In the genomic region with DNA sequence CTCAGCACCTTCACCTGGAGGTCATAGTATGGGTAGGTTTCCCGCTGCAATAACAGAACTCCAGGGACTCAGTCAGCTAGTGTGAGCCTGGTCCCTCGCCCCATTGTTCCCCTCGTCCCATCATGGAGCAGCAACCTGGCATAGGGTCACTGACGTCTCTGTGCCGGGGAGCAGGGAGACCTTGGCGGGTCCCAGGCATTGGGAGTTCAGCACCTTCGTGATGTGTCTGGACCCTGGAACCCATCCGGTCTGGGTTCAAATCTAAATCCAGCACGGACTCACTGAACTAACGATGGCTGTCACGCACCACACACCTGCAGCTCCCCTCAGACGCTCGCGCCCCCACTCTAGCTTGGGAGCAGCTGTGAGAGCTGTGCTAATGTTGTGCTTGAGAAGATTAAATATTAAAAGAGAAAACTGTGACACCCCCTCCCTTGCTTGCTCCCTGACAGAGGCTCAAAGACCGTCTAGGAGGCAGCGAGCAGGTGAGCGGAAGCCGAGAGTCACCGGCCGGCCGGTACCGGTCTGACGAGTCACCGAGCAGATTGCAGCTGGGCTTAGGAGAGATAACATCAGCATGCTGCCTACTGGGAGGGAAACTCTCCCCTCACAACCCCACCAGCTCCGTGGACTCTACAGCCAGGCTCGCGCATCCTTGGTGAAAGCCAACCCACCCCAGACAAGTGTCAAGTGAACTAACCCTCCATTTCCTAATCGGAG, we compare ENCODE assay signal across 15 cellular contexts. TPM values are rescaled to one million over a fixed set of nuclear protein-coding genes. Genes with fewer than 3 reads are reported as not detected.
DNase-seq lines count a peak whose midpoint lies in the region; ATAC-seq and TF ChIP-seq lines count a peak whose summit lies in the region.
"Had no signal": no experiment of that assay in that cellular context is flagged by ENCODE, and none has a peak within 500 bp of the region (broad histone marks: within the 10 kb centered on the region; RNA-seq: fewer than 3 reads in every experiment).

No MANE protein-coding gene starts in this region.

- H3K27me3 Mint-ChIP-seq in brain, result no peaks in the 10 kb centered on the region
- H3K27me3 Mint-ChIP-seq: activated CD4-positive, alpha-beta T cell treated with anti-CD3 and anti-CD28 coated beads for 36 hours had no signal

- H3K27ac Mint-ChIP-seq in brain, result peak overlapping the region in 3 of 5 experiments; percentile 63 to 84 (median 80)
- H3K27ac Mint-ChIP-seq: activated CD4-positive, alpha-beta T cell treated with anti-CD3 and anti-CD28 coated beads for 36 hours had no signal

- 63 to 69% methylated on average over 28 of the region's 28 CpGs for WGBS in lung, 2 donors
- 61 to 67% methylated on average over 24 to 28 of the region's 28 CpGs for WGBS in thyroid gland, 2 donors

- DNase-seq in NCI-H2196 (lab: John Stamatoyannopoulos, UW; ENCODE audit: unreplicated experiment), result peak; percentile 1
- DNase-seq in NCI-H2196 treated with DMSO at 0.1 percent for 48 hours (lab: John Stamatoyannopoulos, UW; ENCODE audit: unreplicated experiment), result no peak
- no peak for DNase-seq in lung (ENCODE audit: low spot score)
- DNase-seq in thyroid gland, result peak; percentile 74 to 76
- DNase-seq in cortex of kidney (lab: John Stamatoyannopoulos, UW), result no peak
- DNase-seq: activated CD4-positive, alpha-beta T cell treated with anti-CD3 and anti-CD28 coated beads for 36 hours; activated gamma-delta T cell; cerebellar nuclear complex; NCI-H345 had no signal

- H3K4me1 Mint-ChIP-seq in brain, result peaks cover 33% of the 10 kb centered on the region
- H3K4me1 Mint-ChIP-seq: activated CD4-positive, alpha-beta T cell treated with anti-CD3 and anti-CD28 coated beads for 36 hours had no signal

- H3K27ac ChIP-seq in lung (ENCODE audit: low read depth in 1 of 2, low read length in 1 of 2), result peak overlapping the region in 1 of 2 donors; percentile 69
- H3K27ac ChIP-seq in thyroid gland, result peak overlapping the region; percentile 61 to 88 (median 78)
- H3K27ac ChIP-seq: A549 had no signal

- ATAC-seq in lung (ENCODE audit: insufficient read depth, low FRiP score) (no peak), HG02571 (IDR thresholded peaks at IDR 0.05; ENCODE audit: unreplicated experiment) (no peak), HG03175 (IDR thresholded peaks at IDR 0.05; ENCODE audit: unreplicated experiment) (no peak)
- ATAC-seq: activated CD4-positive, alpha-beta T cell treated with anti-CD3 and anti-CD28 coated beads for 36 hours had no signal

- no peak for TF ChIP-seq POLR2A in thyroid gland (IDR thresholded peaks at IDR 0.05)

- H3K4me1 ChIP-seq in lung (ENCODE audit: control insufficient read depth in 2 of 2, insufficient read depth in 2 of 2, low read length in 2 of 2) (peaks cover 0 to 20% of the 10 kb centered on the region in 2 donors), thyroid gland (peaks cover 53 to 87% of the 10 kb centered on the region in 2 donors)
- H3K4me1 ChIP-seq: A549 had no signal

- peaks cover 4% of the 10 kb centered on the region for H3K36me3 Mint-ChIP-seq in brain

- no peaks in the 10 kb centered on the region for H3K9me3 ChIP-seq in lung (ENCODE audit: control insufficient read depth in 2 of 2, insufficient read depth in 1 of 2, low read length in 1 of 2)
- H3K9me3 ChIP-seq in thyroid gland, result no peaks in the 10 kb centered on the region
- H3K9me3 ChIP-seq: A549 had no signal

- H3K4me3 Mint-ChIP-seq in brain, result no peak overlapping the region
- H3K4me3 Mint-ChIP-seq: activated CD4-positive, alpha-beta T cell treated with anti-CD3 and anti-CD28 coated beads for 36 hours had no signal

- TF ChIP-seq CTCF in brain (conservative IDR thresholded peaks at IDR 0.05), result no peak
- no peak for TF ChIP-seq CTCF in lung (IDR thresholded peaks at IDR 0.05; ENCODE audit: control extremely low read depth, extremely low read depth)
- no peak for TF ChIP-seq CTCF in thyroid gland (IDR thresholded peaks at IDR 0.05)

- H3K4me3 ChIP-seq in lung, result peak overlapping the region; percentile 7
- H3K4me3 ChIP-seq in thyroid gland (replicated peaks in 1 of 3), result no peak overlapping the region
- H3K4me3 ChIP-seq: A549 had no signal

- no peaks in the 10 kb centered on the region for H3K9me3 Mint-ChIP-seq in brain

- no peaks in the 10 kb centered on the region for H3K27me3 ChIP-seq in lung (ENCODE audit: control insufficient read depth, insufficient read depth)
- no peaks in the 10 kb centered on the region for H3K27me3 ChIP-seq in thyroid gland

- intact Hi-C loops in thyroid gland (cut with DNase I), result no loop called here

- H3K36me3 ChIP-seq in lung (ENCODE audit: control insufficient read depth in 2 of 2, insufficient read depth in 2 of 2, low read length in 2 of 2) (peaks cover 5 to 18% of the 10 kb centered on the region in 2 donors), thyroid gland (no peaks in the 10 kb centered on the region)

RNA-seq across cellular contexts. Expression of a gene that starts 0.7 kb away (rescaled TPM):
- polyA plus RNA-seq in brain (ENCODE audit: insufficient read depth, low read depth, low replicate concordance), result not detected
- 100 to 1,000 TPM in 1 of 2 donors, 10 to 100 TPM in 1; 10.9 to 116 TPM for total RNA-seq in lung
- 10 to 100 TPM; 18.9 to 64.7 TPM for polyA plus RNA-seq in lung
- total RNA-seq in thyroid gland, result 10 to 100 TPM in 2 of 4 donors, 1 to 10 TPM in 2; 3.9 to 24.8 (median 14.1) TPM
- total RNA-seq: activated CD4-positive, alpha-beta T cell treated with anti-CD3 and anti-CD28 coated beads for 36 hours; liver; SK-MEL-5 had no signal
- polyA plus RNA-seq: A549, liver had no signal

RNA-seq across cellular contexts. Expression of a gene that starts 52.4 kb away (rescaled TPM):
- polyA plus RNA-seq in brain (ENCODE audit: insufficient read depth, low read depth, low replicate concordance) (45.8 TPM), lung (10 to 100 TPM; 29.4 to 39.3 TPM)
- total RNA-seq in lung (10 to 100 TPM; 63.8 to 99.1 TPM), thyroid gland (100 to 1,000 TPM in 2 of 4 donors, 10 to 100 TPM in 2; 75.0 to 156 (median 107) TPM)

Comparison
In these comparisons a context has a peak if more than half of its experiments do, and no peak if none do; other contexts are left out.
1. DNase-seq: peak in NCI-H2196 (single experiment) and thyroid gland (2 of 2); none in NCI-H2196 treated with DMSO at 0.1 percent for 48 hours (single experiment), lung (single experiment) and cortex of kidney (single experiment).